ENCODE assay signal across 11 cellular contexts in genomic region chr7:100642534-100642907, GRCh38. TPM values are rescaled to one million over a fixed set of nuclear protein-coding genes. Genes with fewer than 3 reads are reported as not detected.
DNase-seq lines count a peak whose midpoint lies in the region; ATAC-seq and TF ChIP-seq lines count a peak whose summit lies in the region.
"Had no signal": no experiment of that assay in that cellular context is flagged by ENCODE, and none has a peak within 500 bp of the region (broad histone marks: within the 10 kb centered on the region; RNA-seq: fewer than 3 reads in every experiment).

No MANE protein-coding gene starts in this region.

- H3K9me3 ChIP-seq in Peyer's patch, result no peaks in the 10 kb centered on the region
- H3K9me3 ChIP-seq in endodermal cell (ENCODE audit: control insufficient read depth, low read length), result no peaks in the 10 kb centered on the region
- H3K9me3 ChIP-seq in transverse colon, result no peaks in the 10 kb centered on the region
- H3K9me3 ChIP-seq: SJSA1 had no signal

- WGBS in endodermal cell (ENCODE audit: insufficient coverage in 1 of 2, insufficient read length in 1 of 2), 2 experiments, result 87 to 100% methylated on average over 1 to 11 of the region's 11 CpGs
- 46 to 47% methylated on average over 3 to 11 of the region's 11 CpGs for WGBS in transverse colon (ENCODE audit: low coverage in 1 of 2), 2 donors

- H3K36me3 ChIP-seq in Peyer's patch (no peaks in the 10 kb centered on the region), endodermal cell (ENCODE audit: control insufficient read depth, insufficient read depth, low read length) (no peaks in the 10 kb centered on the region), transverse colon (no peaks in the 10 kb centered on the region)
- H3K36me3 ChIP-seq: SJSA1 had no signal

- no peaks in the 10 kb centered on the region for H3K4me1 Mint-ChIP-seq in endodermal cell

- DNase-seq in stimulated activated CD4-positive, alpha-beta T cell treated with anti-CD3 and anti-CD28 coated beads, Interleukin-12 subunit alpha, Interleukin-12 subunit beta, amount 100 ng/mL, for 4 hours, result peak; percentile 16
- DNase-seq in stimulated activated CD4-positive, alpha-beta T cell treated with anti-CD3 and anti-CD28 coated beads, Interleukin-1b, Interleukin-23, amount 100 ng/mL, for 48 hours, result no peak
- peak; percentile 71 to 85 (median 73) for DNase-seq in Peyer's patch
- peak; percentile 70 for DNase-seq in endodermal cell
- peak; percentile 58 for DNase-seq in transverse colon
- DNase-seq in NCI-H526 treated with DMSO at 0.1 percent for 48 hours (lab: John Stamatoyannopoulos, UW), result no peak

- H3K4me3 ChIP-seq in Peyer's patch (peak overlapping the region in 1 of 4 donors; percentile 19), endodermal cell (ENCODE audit: low read length) (no peak overlapping the region), transverse colon (no peak overlapping the region)
- H3K4me3 ChIP-seq: SJSA1 had no signal

- in situ Hi-C loops in transverse colon (cut with MboI; ENCODE audit: low pct_ligation_motif_present in 1 of 4, low pct_unique_long_range_greater_than_20kb in 1 of 4, low sequenced_read_pairs in 3 of 4), result no loop called here

- H3K27me3 Mint-ChIP-seq in endodermal cell (ENCODE audit: insufficient read depth), result peaks cover 10% of the 10 kb centered on the region
- H3K27me3 Mint-ChIP-seq: activated naive CD8-positive, alpha-beta T cell had no signal

- TF ChIP-seq CTCF in Peyer's patch (IDR thresholded peaks at IDR 0.05) (no peak), endodermal cell (conservative IDR thresholded peaks at IDR 0.05) (no peak), transverse colon (IDR thresholded peaks at IDR 0.05) (no peak)

- intact Hi-C loops in transverse colon (cut with DNase I; ENCODE audit: low total_unique reads), result no loop called here

- H3K27me3 ChIP-seq in Peyer's patch, result no peaks in the 10 kb centered on the region
- H3K27me3 ChIP-seq in endodermal cell (ENCODE audit: control insufficient read depth, insufficient read depth, low read length, poor library complexity, severe bottlenecking), result no peaks in the 10 kb centered on the region
- peaks cover 35% of the 10 kb centered on the region for H3K27me3 ChIP-seq in transverse colon

- TF ChIP-seq EP300 in transverse colon (IDR thresholded peaks at IDR 0.05; ENCODE audit: low read depth), result no peak

- no peak for TF ChIP-seq POLR2A in Peyer's patch (IDR thresholded peaks at IDR 0.05)
- TF ChIP-seq POLR2A in transverse colon (IDR thresholded peaks at IDR 0.05), result no peak

- H3K4me1 ChIP-seq in Peyer's patch (no peaks in the 10 kb centered on the region), endodermal cell (ENCODE audit: control insufficient read depth, insufficient read depth, low read length) (no peaks in the 10 kb centered on the region), transverse colon (no peaks in the 10 kb centered on the region)
- H3K4me1 ChIP-seq: SJSA1 had no signal

- H3K9ac ChIP-seq in endodermal cell (ENCODE audit: extremely low read depth, low read length, poor library complexity, severe bottlenecking), result no peak overlapping the region

- no peak for ATAC-seq in GM19467 (IDR thresholded peaks at IDR 0.05; ENCODE audit: unreplicated experiment)
- no peak for ATAC-seq in HG03457 (IDR thresholded peaks at IDR 0.05; ENCODE audit: unreplicated experiment)

- no peaks in the 10 kb centered on the region for H3K9me3 Mint-ChIP-seq in endodermal cell

- no peak overlapping the region for H3K27ac Mint-ChIP-seq in endodermal cell
- H3K27ac Mint-ChIP-seq: activated naive CD8-positive, alpha-beta T cell had no signal

- H3K27ac ChIP-seq in Peyer's patch, result no peak overlapping the region
- H3K27ac ChIP-seq in endodermal cell (ENCODE audit: low read depth, low read length), result no peak overlapping the region
- H3K27ac ChIP-seq in transverse colon, result no peak overlapping the region
- H3K27ac ChIP-seq: C4-2B, SJSA1 had no signal

- no peaks in the 10 kb centered on the region for H3K36me3 Mint-ChIP-seq in endodermal cell (ENCODE audit: low read depth)
- H3K36me3 Mint-ChIP-seq: activated naive CD8-positive, alpha-beta T cell had no signal

- H3K4me3 Mint-ChIP-seq in endodermal cell, result no peak overlapping the region
- H3K4me3 Mint-ChIP-seq: activated naive CD8-positive, alpha-beta T cell had no signal

RNA-seq across cellular contexts. Expression of gene TFR2, which starts 1.2 kb away (rescaled TPM):
- total RNA-seq in Peyer's patch, result 1 to 10 TPM in 2 of 4 donors, not detected in 2; 1.6 to 2.5 TPM
- 1 to 10 TPM; 1.4 to 2.1 TPM for total RNA-seq in endodermal cell
- polyA plus RNA-seq in endodermal cell (2013, experiment 1 of 2), result 1.7 TPM
- 1.2 TPM for polyA plus RNA-seq in endodermal cell (2013, experiment 2 of 2)
- under 1 TPM in 3 of 4 donors, not detected in 1; 0.60 to 0.68 (median 0.64) TPM for total RNA-seq in transverse colon
- total RNA-seq: SJSA1 had no signal

RNA-seq across cellular contexts. Expression of gene ACTL6B, which starts 13.7 kb away (rescaled TPM):
- not detected for total RNA-seq in Peyer's patch
- total RNA-seq in endodermal cell, result not detected
- 5.3 TPM for polyA plus RNA-seq in endodermal cell (2013, experiment 1 of 2)
- 4.4 TPM for polyA plus RNA-seq in endodermal cell (2013, experiment 2 of 2)
- not detected for total RNA-seq in transverse colon
- total RNA-seq: SJSA1 had no signal

RNA-seq across cellular contexts. Expression of gene MOSPD3, which starts 30.2 kb away (rescaled TPM):
- total RNA-seq in Peyer's patch (10 to 100 TPM in 1 of 4 donors, 1 to 10 TPM in 3; 5.0 to 14.2 (median 7.3) TPM), endodermal cell (10 to 100 TPM; 19.8 to 25.5 TPM), transverse colon (10 to 100 TPM; 13.5 to 39.6 (median 18.4) TPM)
- 33.1 TPM for polyA plus RNA-seq in endodermal cell (2013, experiment 1 of 2)
- polyA plus RNA-seq in endodermal cell (2013, experiment 2 of 2), result 32.4 TPM

RNA-seq across cellular contexts. Expression of gene GNB2, which starts 31.0 kb away (rescaled TPM):
- total RNA-seq in Peyer's patch (100 to 1,000 TPM; 123 to 236 (median 172) TPM), endodermal cell (100 to 1,000 TPM; 197 to 230 TPM), transverse colon (100 to 1,000 TPM; 192 to 301 (median 246) TPM)
- polyA plus RNA-seq in endodermal cell (2013, experiment 1 of 2), result 186 TPM
- 184 TPM for polyA plus RNA-seq in endodermal cell (2013, experiment 2 of 2)

RNA-seq across cellular contexts. Expression of gene PCOLCE, which starts 40.4 kb away (rescaled TPM):
- total RNA-seq in Peyer's patch (10 to 100 TPM in 2 of 4 donors, 1 to 10 TPM in 2; 1.8 to 53.6 (median 9.8) TPM), endodermal cell (10 to 100 TPM; 17.5 to 37.7 TPM), transverse colon (10 to 100 TPM in 2 of 4 donors, 1 to 10 TPM in 2; 5.6 to 46.2 (median 11.7) TPM)
- polyA plus RNA-seq in endodermal cell (2013, experiment 1 of 2), result 47.4 TPM
- 40.5 TPM for polyA plus RNA-seq in endodermal cell (2013, experiment 2 of 2)

Comparison
In these comparisons a context has a peak if more than half of its experiments do, and no peak if none do; other contexts are left out.
1. DNase-seq: peak in stimulated activated CD4-positive, alpha-beta T cell treated with anti-CD3 and anti-CD28 coated beads, Interleukin-12 subunit alpha, Interleukin-12 subunit beta, amount 100 ng/mL, for 4 hours (single experiment), Peyer's patch (3 of 3), endodermal cell (single experiment) and transverse colon (single experiment); none in stimulated activated CD4-positive, alpha-beta T cell treated with anti-CD3 and anti-CD28 coated beads, Interleukin-1b, Interleukin-23, amount 100 ng/mL, for 48 hours (single experiment) and NCI-H526 treated with DMSO at 0.1 percent for 48 hours (single experiment).